Comparison of ENCODE assay signal across 24 cellular contexts in the genomic region with DNA sequence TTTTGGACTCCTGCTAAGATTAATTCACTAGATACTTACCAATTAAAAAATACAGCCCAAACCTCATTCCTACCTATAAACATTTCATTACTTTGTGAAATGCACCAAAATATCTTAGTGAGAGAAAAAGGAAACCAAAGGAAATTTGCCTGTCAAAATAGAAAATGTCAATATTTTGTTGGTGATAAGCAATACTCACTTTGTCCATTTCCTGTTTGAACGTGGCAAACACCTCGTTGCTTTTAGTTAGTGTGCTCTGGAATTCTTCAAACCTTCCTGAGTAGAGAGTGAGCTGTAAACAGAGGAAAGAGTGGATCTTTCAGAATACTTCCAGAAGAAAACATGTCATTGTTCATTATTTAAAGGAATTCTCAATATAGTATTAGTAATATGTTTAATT. TPM values are rescaled to one million over a fixed set of nuclear protein-coding genes. Genes with fewer than 3 reads are reported as not detected.
DNase-seq lines count a peak whose midpoint lies in the region; ATAC-seq and TF ChIP-seq lines count a peak whose summit lies in the region.
"Had no signal": no experiment of that assay in that cellular context is flagged by ENCODE, and none has a peak within 500 bp of the region (broad histone marks: within the 10 kb centered on the region; RNA-seq: fewer than 3 reads in every experiment).

No MANE protein-coding gene starts in this region.

- no peak for TF ChIP-seq CTCF in right lobe of liver (IDR thresholded peaks at IDR 0.05)

- WGBS in right lobe of liver (ENCODE audit: insufficient coverage, low coverage, low lambda C conversion rate, missing lambda C conversion rate), result 2% methylated on average over 2 of the region's 2 CpGs

- peaks cover 49% of the 10 kb centered on the region for H3K4me1 Mint-ChIP-seq in stimulated activated naive CD8-positive, alpha-beta T cell treated with anti-CD3 and anti-CD28 coated beads, Interleukin-15, Interleukin-2, amounts not matched to agents 100 ng/mL and 50 ng/mL, for 24 hours (ENCODE audit: low read depth)
- peaks cover 37% of the 10 kb centered on the region for H3K4me1 Mint-ChIP-seq in activated T-helper 2 cell treated with anti-CD3 and anti-CD28 coated beads, Interferon-gamma antibody, Interleukin-2, Interleukin-4, amounts not matched to agents 10 μg/mL and 5 μg/mL and 100 μg/mL, durations not matched to agents 14 hours and 24 hours and 36 hours (ENCODE audit: low read depth)
- H3K4me1 Mint-ChIP-seq: GM23338 had no signal

- no peak overlapping the region for H3K27ac ChIP-seq in right lobe of liver
- H3K27ac ChIP-seq: WERI-Rb-1 had no signal

- H3K27ac Mint-ChIP-seq in stimulated activated naive CD8-positive, alpha-beta T cell treated with anti-CD3 and anti-CD28 coated beads, Interleukin-15, Interleukin-2, amounts not matched to agents 100 ng/mL and 50 ng/mL, for 24 hours, result no peak overlapping the region
- H3K27ac Mint-ChIP-seq in activated T-helper 2 cell treated with anti-CD3 and anti-CD28 coated beads, Interferon-gamma antibody, Interleukin-2, Interleukin-4, amounts not matched to agents 10 μg/mL and 5 μg/mL and 100 μg/mL, durations not matched to agents 14 hours and 24 hours and 36 hours, result peak overlapping the region; percentile 53
- H3K27ac Mint-ChIP-seq: GM23338, mesothelial cell of epicardium had no signal

- H3K9me3 Mint-ChIP-seq in stimulated activated naive CD8-positive, alpha-beta T cell treated with anti-CD3 and anti-CD28 coated beads, Interleukin-15, Interleukin-2, amounts not matched to agents 100 ng/mL and 50 ng/mL, for 24 hours, result no peaks in the 10 kb centered on the region
- no peaks in the 10 kb centered on the region for H3K9me3 Mint-ChIP-seq in activated T-helper 2 cell treated with anti-CD3 and anti-CD28 coated beads, Interferon-gamma antibody, Interleukin-2, Interleukin-4, amounts not matched to agents 10 μg/mL and 5 μg/mL and 100 μg/mL, durations not matched to agents 14 hours and 24 hours and 36 hours
- H3K9me3 Mint-ChIP-seq: GM23338, mesothelial cell of epicardium, naive B cell had no signal

- DNase-seq in stimulated activated naive CD8-positive, alpha-beta T cell treated with anti-CD3 and anti-CD28 coated beads, Interleukin-15, Interleukin-2, amounts not matched to agents 100 U/mL and 50 U/mL, for 24 hours, result no peak
- DNase-seq in activated T-helper 2 cell treated with anti-CD3 and anti-CD28 coated beads, Interferon-gamma antibody, Interleukin-2, Interleukin-4, amounts not matched to agents 10 μg/mL and 5 μg/mL and 100 μg/mL, durations not matched to agents 14 hours and 24 hours and 36 hours (ENCODE audit: low spot score), result no peak
- DNase-seq in right lobe of liver (no peak), MV-4-11 (lab: John Stamatoyannopoulos, UW) (no peak), NCI-H2227 (lab: John Stamatoyannopoulos, UW; ENCODE audit: unreplicated experiment) (no peak), HAP-1 (ENCODE audit: low spot score in 2 of 2) (no peak)
- DNase-seq: activated CD4-positive, alpha-beta T cell treated with anti-CD3 and anti-CD28 coated beads, Interleukin-2, amount 50 U/mL, for 1 hour; anterior cingulate cortex; effector memory CD4-positive, alpha-beta T cell; head of caudate nucleus; Karpas-422; kidney; naive B cell; NCI-H146; nucleus accumbens; retina; RPMI8226; small intestine; trophoblast cell; WERI-Rb-1 had no signal

- no peak for TF ChIP-seq POLR2A in right lobe of liver (IDR thresholded peaks at IDR 0.05)

- H3K4me3 Mint-ChIP-seq in stimulated activated naive CD8-positive, alpha-beta T cell treated with anti-CD3 and anti-CD28 coated beads, Interleukin-15, Interleukin-2, amounts not matched to agents 100 ng/mL and 50 ng/mL, for 24 hours, result peak overlapping the region; percentile 45
- H3K4me3 Mint-ChIP-seq in activated T-helper 2 cell treated with anti-CD3 and anti-CD28 coated beads, Interferon-gamma antibody, Interleukin-2, Interleukin-4, amounts not matched to agents 10 μg/mL and 5 μg/mL and 100 μg/mL, durations not matched to agents 14 hours and 24 hours and 36 hours (ENCODE audit: low read depth), result no peak overlapping the region
- H3K4me3 Mint-ChIP-seq: GM23338, mesothelial cell of epicardium, naive B cell had no signal

- H3K4me3 ChIP-seq in right lobe of liver (no peak overlapping the region), HAP-1 (no peak overlapping the region)
- H3K4me3 ChIP-seq: GM23338 had no signal

- H3K9me3 ChIP-seq in right lobe of liver (no peaks in the 10 kb centered on the region), HAP-1 (no peaks in the 10 kb centered on the region)

- peaks cover 3% of the 10 kb centered on the region for H3K36me3 Mint-ChIP-seq in stimulated activated naive CD8-positive, alpha-beta T cell treated with anti-CD3 and anti-CD28 coated beads, Interleukin-15, Interleukin-2, amounts not matched to agents 100 ng/mL and 50 ng/mL, for 24 hours (ENCODE audit: low read depth)
- H3K36me3 Mint-ChIP-seq in activated T-helper 2 cell treated with anti-CD3 and anti-CD28 coated beads, Interferon-gamma antibody, Interleukin-2, Interleukin-4, amounts not matched to agents 10 μg/mL and 5 μg/mL and 100 μg/mL, durations not matched to agents 14 hours and 24 hours and 36 hours (ENCODE audit: low read depth), result no peaks in the 10 kb centered on the region
- H3K36me3 Mint-ChIP-seq: mesothelial cell of epicardium had no signal

- ATAC-seq in stimulated activated naive CD8-positive, alpha-beta T cell treated with anti-CD3 and anti-CD28 coated beads, Interleukin-15, Interleukin-2, amounts not matched to agents 100 U/mL and 50 U/mL, for 24 hours, result no peak
- peak in 3 of 4 donors; percentile 27 to 58 (median 39) for ATAC-seq in right lobe of liver
- ATAC-seq: GM23338 had no signal

- in situ Hi-C loops in HAP-1 (cut with MboI; ENCODE audit: low sequenced_read_pairs), result no loop called here

- H3K27me3 ChIP-seq in right lobe of liver (no peaks in the 10 kb centered on the region), HAP-1 (ENCODE audit: low read depth) (no peaks in the 10 kb centered on the region)

- H3K36me3 ChIP-seq in right lobe of liver, result no peaks in the 10 kb centered on the region
- no peaks in the 10 kb centered on the region for H3K36me3 ChIP-seq in HAP-1 (replicated peaks)
- H3K36me3 ChIP-seq: WERI-Rb-1 had no signal

- intact Hi-C loops in activated T-helper 2 cell treated with anti-CD3 and anti-CD28 coated beads, Interferon-gamma antibody, Interleukin-2, Interleukin-4, amounts not matched to agents 10 μg/mL and 5 μg/mL and 100 μg/mL, durations not matched to agents 14 hours and 24 hours and 36 hours (cut with micrococcal nuclease), result loop anchor here (1.0 to 2.0 kb wide), 2 partner anchors 29 to 32 kb away; no protein-coding TSS in a partner anchor
- intact Hi-C loops in right lobe of liver (cut with DNase I), result no loop called here

- H3K4me1 ChIP-seq in right lobe of liver (peaks cover 0 to 5% (median 0%) of the 10 kb centered on the region in 4 donors), HAP-1 (no peaks in the 10 kb centered on the region)

- H3K27me3 Mint-ChIP-seq in stimulated activated naive CD8-positive, alpha-beta T cell treated with anti-CD3 and anti-CD28 coated beads, Interleukin-15, Interleukin-2, amounts not matched to agents 100 ng/mL and 50 ng/mL, for 24 hours, result no peaks in the 10 kb centered on the region
- H3K27me3 Mint-ChIP-seq in activated T-helper 2 cell treated with anti-CD3 and anti-CD28 coated beads, Interferon-gamma antibody, Interleukin-2, Interleukin-4, amounts not matched to agents 10 μg/mL and 5 μg/mL and 100 μg/mL, durations not matched to agents 14 hours and 24 hours and 36 hours (ENCODE audit: low read depth), result no peaks in the 10 kb centered on the region
- H3K27me3 Mint-ChIP-seq: naive B cell had no signal

RNA-seq across cellular contexts. Expression of a gene that starts 44.2 kb away (rescaled TPM):
- total RNA-seq in activated T-helper 2 cell treated with anti-CD3 and anti-CD28 coated beads, Interferon-gamma antibody, Interleukin-2, Interleukin-4, amounts not matched to agents 10 μg/mL and 5 μg/mL and 100 μg/mL, durations not matched to agents 14 hours and 24 hours and 36 hours, result 0.05 TPM in 1 of 2 replicates, not detected in the other
- under 1 TPM; 0.04 to 0.50 (median 0.14) TPM for total RNA-seq in right lobe of liver
- total RNA-seq: NCI-H460 had no signal
